ENCODE assay signal across 8 cellular contexts in the genomic region with DNA sequence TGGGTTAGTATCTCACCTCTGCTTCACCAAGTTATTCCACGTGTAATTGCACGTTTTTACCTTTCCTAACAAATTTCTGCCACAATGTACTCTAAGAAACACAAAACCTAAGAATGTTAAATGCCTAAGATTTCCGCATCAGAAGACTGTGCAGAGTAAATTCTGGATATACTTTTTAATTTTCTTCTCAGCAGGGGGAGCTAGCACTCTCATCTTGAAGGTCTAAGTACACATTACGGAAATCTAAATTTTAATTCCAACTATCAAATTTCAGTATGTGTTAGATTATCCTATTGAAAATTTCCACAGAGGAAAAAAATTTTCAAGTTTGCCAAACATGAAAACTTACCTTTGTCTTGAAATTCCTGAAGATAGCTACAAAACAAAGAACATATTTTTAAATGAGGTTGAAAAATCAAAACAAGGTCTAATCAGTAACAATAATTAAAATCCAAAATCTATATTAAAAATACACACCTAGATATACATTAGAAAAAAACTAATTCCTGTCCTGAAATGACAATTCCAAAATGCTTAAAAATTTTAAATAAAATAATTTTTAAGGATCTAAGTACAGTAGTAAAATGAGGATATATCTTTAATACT. TPM values are rescaled to one million over a fixed set of nuclear protein-coding genes. Genes with fewer than 3 reads are reported as not detected.
A peak's percentile ranks its signal among the peaks of the same experiment; 100 is the strongest.
DNase-seq lines count a peak whose midpoint lies in the region; ATAC-seq and TF ChIP-seq lines count a peak whose summit lies in the region.

No MANE protein-coding gene starts in this region.

- H3K4me3 ChIP-seq in SK-N-MC (no peak overlapping the region), fibroblast of villous mesenchyme (ENCODE audit: low read depth, low read length) (no peak overlapping the region), sigmoid colon (no peak overlapping the region)

- no peak overlapping the region for H3K9ac ChIP-seq in SK-N-MC (ENCODE audit: insufficient read length)

- peak; percentile 53 for TF ChIP-seq CTCF in fibroblast of villous mesenchyme (IDR thresholded peaks at IDR 0.05; ENCODE audit: insufficient read depth, low read depth, low read length)
- TF ChIP-seq CTCF in sigmoid colon (IDR thresholded peaks at IDR 0.05), result peak in 3 of 4 experiments; percentile 52 to 61 (median 57)

- ATAC-seq in GM19467 (IDR thresholded peaks at IDR 0.05; ENCODE audit: unreplicated experiment), result no peak

- no peaks in the 10 kb centered on the region for H3K27me3 ChIP-seq in sigmoid colon

- no peak for TF ChIP-seq EP300 in sigmoid colon (IDR thresholded peaks at IDR 0.05)

- TF ChIP-seq POLR2A in sigmoid colon (IDR thresholded peaks at IDR 0.05), result no peak

- H3K4me1 ChIP-seq in sigmoid colon, result no peaks in the 10 kb centered on the region

- no peaks in the 10 kb centered on the region for H3K36me3 ChIP-seq in SK-N-MC (ENCODE audit: insufficient read depth, low read length)
- no peaks in the 10 kb centered on the region for H3K36me3 ChIP-seq in sigmoid colon

- WGBS in sigmoid colon, 2 donors, result 9 to 30% methylated on average over 4 of the region's 4 CpGs

- no peak overlapping the region for H3K27ac ChIP-seq in SK-N-MC
- no peak overlapping the region for H3K27ac ChIP-seq in sigmoid colon

- DNase-seq in CD1c-positive myeloid dendritic cell (ENCODE audit: extremely low spot score), result peak; percentile 54
- DNase-seq in HT1080 (ENCODE audit: low read depth), result peak; percentile 30
- DNase-seq in SK-N-MC (ENCODE audit: low read depth, low spot score), result peak; percentile 24
- peak; percentile 70 for DNase-seq in fibroblast of villous mesenchyme (ENCODE audit: low read depth)
- no peak for DNase-seq in sigmoid colon
- DNase-seq in activated CD4-positive, alpha-beta T cell treated with anti-CD3 and anti-CD28 coated beads for 1 hour, result no peak
- DNase-seq in effector CD8-positive, alpha-beta T cell (lab: John Stamatoyannopoulos, UW), result no peak

- H3K9me3 ChIP-seq in SK-N-MC (ENCODE audit: low read depth, low read length), result no peaks in the 10 kb centered on the region
- H3K9me3 ChIP-seq in sigmoid colon, result no peaks in the 10 kb centered on the region

- intact Hi-C loops in sigmoid colon (cut with DNase I), result loop anchor here (2.0 kb wide), 1 partner anchor 289 kb away; the partner anchor contains the start of gene HOXA5

RNA-seq across cellular contexts. Expression of gene SKAP2, which starts 10.5 kb away (rescaled TPM):
- 9.5 and 12.7 TPM in 2 replicates for total RNA-seq in HT1080 (2014; rRNA removed; shearing (Covaris generic))
- polyA plus RNA-seq in HT1080 (2015; cell fraction: cytosol; rRNA removed), result 19.1 and 26.0 TPM in 2 replicates
- polyA plus RNA-seq in HT1080 (2015; cell fraction: nucleus; rRNA removed), result 27.3 and 27.5 TPM in 2 replicates
- total RNA-seq in fibroblast of villous mesenchyme (6.8 and 10.4 TPM in 2 replicates), sigmoid colon (10 to 100 TPM; 13.0 to 19.3 (median 16.8) TPM)
- polyA plus RNA-seq in sigmoid colon, result 10 to 100 TPM; 23.1 to 34.2 (median 27.7) TPM

Comparison
In these comparisons a context has a peak if more than half of its experiments do, and no peak if none do; other contexts are left out.
1. DNase-seq: peak in CD1c-positive myeloid dendritic cell (single experiment), HT1080 (single experiment), SK-N-MC (single experiment) and fibroblast of villous mesenchyme (single experiment); none in sigmoid colon (single experiment), activated CD4-positive, alpha-beta T cell treated with anti-CD3 and anti-CD28 coated beads for 1 hour (single experiment) and effector CD8-positive, alpha-beta T cell (single experiment).